ENCODE assay signal across 14 cellular contexts in the genomic region with DNA sequence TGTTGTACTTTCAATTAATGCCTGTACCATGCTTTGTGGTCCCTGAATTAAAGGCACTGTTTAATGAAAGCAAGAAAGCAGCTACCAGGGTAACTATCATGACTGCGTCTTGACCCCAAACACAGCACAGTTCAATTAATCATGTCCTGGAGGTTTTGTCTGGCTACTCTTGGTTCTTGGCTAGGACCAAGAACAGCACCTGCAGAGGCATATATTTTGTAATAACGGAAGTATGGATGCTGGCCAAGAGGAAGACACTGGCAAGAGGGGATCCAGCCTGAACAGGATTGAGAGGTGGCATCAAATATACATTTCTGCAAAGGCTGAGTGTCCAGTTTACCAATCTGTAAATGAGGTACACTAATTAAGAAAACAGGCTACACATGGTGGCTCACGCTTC.
"Had no signal": no experiment of that assay in that cellular context is flagged by ENCODE, and none has a peak within 500 bp of the region (broad histone marks: within the 10 kb centered on the region; RNA-seq: fewer than 3 reads in every experiment).

No MANE protein-coding gene starts in this region.

- H3K27me3 Mint-ChIP-seq: type B pancreatic cell had no signal

- H3K27ac Mint-ChIP-seq: endodermal cell had no signal

- H3K36me3 ChIP-seq: esophagus muscularis mucosa, ovary, sigmoid colon had no signal

- H3K9me3 Mint-ChIP-seq: endodermal cell, type B pancreatic cell had no signal

- H3K27ac ChIP-seq: ovary had no signal

- H3K4me3 Mint-ChIP-seq: endodermal cell, type B pancreatic cell had no signal

- H3K27me3 ChIP-seq: esophagus muscularis mucosa, ovary, sigmoid colon had no signal

- H3K4me3 ChIP-seq: esophagus muscularis mucosa, ovary, sigmoid colon had no signal

- H3K9me3 ChIP-seq: esophagus muscularis mucosa, ovary, sigmoid colon had no signal

- DNase-seq: activated CD4-positive, alpha-beta T cell treated with anti-CD3 and anti-CD28 coated beads for 48 hours; activated gamma-delta T cell; activated T-cell treated with anti-CD3 and anti-CD28 coated beads for 4 hours; caudate nucleus; endodermal cell; hypothalamus; kidney glomerular epithelial cell; mesendoderm; ovary; sigmoid colon; stimulated activated CD4-positive, alpha-beta T cell treated with anti-CD3 and anti-CD28 coated beads, Interleukin-2, amount 100 ng/mL, for 24 hours; stimulated activated naive CD4-positive, alpha-beta T cell had no signal
